Comparison of ENCODE assay signal across 35 cellular contexts in genomic region chr9:124914753-124915405, GRCh38.
"Had no signal": no experiment of that assay in that cellular context is flagged by ENCODE, and none has a peak within 500 bp of the region (broad histone marks: within the 10 kb centered on the region; RNA-seq: fewer than 3 reads in every experiment).

No MANE protein-coding gene starts in this region.

- H3K4me1 ChIP-seq: ascending aorta had no signal

- H3K4me1 Mint-ChIP-seq: activated B cell treated with CpG ODN at 0.5 μM for 24 hours; activated naive CD4-positive, alpha-beta T cell treated with anti-CD3 and anti-CD28 coated beads, Interleukin-2, amount 50 U/mL, for 24 hours; activated naive CD8-positive, alpha-beta T cell treated with anti-CD3 and anti-CD28 coated beads, Interleukin-2, amount 10 ng/mL, durations not matched to agents 7 days and 5 days had no signal

- H3K4me3 Mint-ChIP-seq: activated B cell treated with CpG ODN at 0.5 μM for 24 hours; activated CD4-positive, alpha-beta memory T cell treated with anti-CD3 and anti-CD28 coated beads for 36 hours; activated naive CD4-positive, alpha-beta T cell treated with anti-CD3 and anti-CD28 coated beads, Interleukin-2, amount 50 U/mL, for 24 hours; activated naive CD8-positive, alpha-beta T cell treated with anti-CD3 and anti-CD28 coated beads, Interleukin-2, amount 10 ng/mL, durations not matched to agents 7 days and 5 days; central memory CD8-positive, alpha-beta T cell had no signal

- H3K27ac Mint-ChIP-seq: activated B cell treated with CpG ODN at 0.5 μM for 24 hours; activated CD4-positive, alpha-beta memory T cell treated with anti-CD3 and anti-CD28 coated beads for 36 hours; activated naive CD4-positive, alpha-beta T cell treated with anti-CD3 and anti-CD28 coated beads, Interleukin-2, amount 50 U/mL, for 24 hours; activated naive CD8-positive, alpha-beta T cell treated with anti-CD3 and anti-CD28 coated beads, Interleukin-2, amount 10 ng/mL, durations not matched to agents 7 days and 5 days; activated T-helper 2 cell treated with anti-CD3 and anti-CD28 coated beads, Interferon-gamma antibody, Interleukin-2, Interleukin-4, amounts not matched to agents 10 μg/mL and 5 μg/mL and 100 μg/mL, durations not matched to agents 14 hours and 24 hours and 36 hours had no signal

- H3K27me3 ChIP-seq: ascending aorta, cardiac muscle cell had no signal

- DNase-seq: activated B cell treated with CpG ODN at 0.5 μM for 24 hours; activated CD4-positive, alpha-beta memory T cell treated with anti-CD3 and anti-CD28 coated beads for 36 hours; activated CD4-positive, alpha-beta T cell treated with anti-CD3 and anti-CD28 coated beads for 4 hours; activated CD4-positive, alpha-beta T cell treated with anti-CD3 and anti-CD28 coated beads, Interleukin-2, amount 50 U/mL, for 1 hour; activated CD4-positive, CD25-positive, alpha-beta regulatory T cell treated with anti-CD3 and anti-CD28 coated beads, Interleukin-2, amount 50 U/mL, for 72 hours; activated gamma-delta T cell; activated naive CD4-positive, alpha-beta T cell treated with Interleukin-2 at 50 U/mL for 16 hours; activated naive CD8-positive, alpha-beta T cell treated with anti-CD3 and anti-CD28 coated beads, Interleukin-2, amount 10 ng/mL, durations not matched to agents 7 days and 5 days; activated T-cell treated with anti-CD3 and anti-CD28 coated beads, Interleukin-2, amount 50 U/mL, for 1 hour; amygdala; Kasumi-1; KG1; MM.1S; MV-4-11; NCI-H1092; NCI-H1436 treated with DMSO at 0.1 percent for 48 hours; NCI-H1694 treated with DMSO at 0.1 percent for 48 hours; NCI-H2029; NCI-H345; NCI-H510A; NCI-H526; NCI-H748 treated with DMSO at 0.1 percent for 48 hours; NK-92 treated with Interleukin-12 subunit alpha and Interleukin-12 subunit beta, amount 100 ng/mL, for 24 hours; PC-9; Right ventricle myocardium superior; SW 1271; T-helper 1 cell; T-helper 2 cell; T-helper 9 cell had no signal

- H3K27ac ChIP-seq: ascending aorta, cardiac muscle cell, PC-9, VCaP had no signal

- H3K9me3 Mint-ChIP-seq: activated B cell treated with CpG ODN at 0.5 μM for 24 hours; activated CD4-positive, alpha-beta memory T cell treated with anti-CD3 and anti-CD28 coated beads for 36 hours; activated naive CD4-positive, alpha-beta T cell treated with anti-CD3 and anti-CD28 coated beads, Interleukin-2, amount 50 U/mL, for 24 hours; activated naive CD8-positive, alpha-beta T cell treated with anti-CD3 and anti-CD28 coated beads, Interleukin-2, amount 10 ng/mL, durations not matched to agents 7 days and 5 days; activated T-helper 2 cell treated with anti-CD3 and anti-CD28 coated beads, Interferon-gamma antibody, Interleukin-2, Interleukin-4, amounts not matched to agents 10 μg/mL and 5 μg/mL and 100 μg/mL, durations not matched to agents 14 hours and 24 hours and 36 hours; central memory CD8-positive, alpha-beta T cell had no signal

- H3K9me3 ChIP-seq: ascending aorta had no signal

- H3K4me3 ChIP-seq: ascending aorta, cardiac muscle cell, PC-9 had no signal

- H3K27me3 Mint-ChIP-seq: activated B cell treated with CpG ODN at 0.5 μM for 24 hours; activated CD4-positive, alpha-beta memory T cell treated with anti-CD3 and anti-CD28 coated beads for 36 hours; activated naive CD4-positive, alpha-beta T cell treated with anti-CD3 and anti-CD28 coated beads, Interleukin-2, amount 50 U/mL, for 24 hours; activated naive CD8-positive, alpha-beta T cell treated with anti-CD3 and anti-CD28 coated beads, Interleukin-2, amount 10 ng/mL, durations not matched to agents 7 days and 5 days; central memory CD8-positive, alpha-beta T cell had no signal
